ENCODE assay signal across 8 cellular contexts in the genomic region with DNA sequence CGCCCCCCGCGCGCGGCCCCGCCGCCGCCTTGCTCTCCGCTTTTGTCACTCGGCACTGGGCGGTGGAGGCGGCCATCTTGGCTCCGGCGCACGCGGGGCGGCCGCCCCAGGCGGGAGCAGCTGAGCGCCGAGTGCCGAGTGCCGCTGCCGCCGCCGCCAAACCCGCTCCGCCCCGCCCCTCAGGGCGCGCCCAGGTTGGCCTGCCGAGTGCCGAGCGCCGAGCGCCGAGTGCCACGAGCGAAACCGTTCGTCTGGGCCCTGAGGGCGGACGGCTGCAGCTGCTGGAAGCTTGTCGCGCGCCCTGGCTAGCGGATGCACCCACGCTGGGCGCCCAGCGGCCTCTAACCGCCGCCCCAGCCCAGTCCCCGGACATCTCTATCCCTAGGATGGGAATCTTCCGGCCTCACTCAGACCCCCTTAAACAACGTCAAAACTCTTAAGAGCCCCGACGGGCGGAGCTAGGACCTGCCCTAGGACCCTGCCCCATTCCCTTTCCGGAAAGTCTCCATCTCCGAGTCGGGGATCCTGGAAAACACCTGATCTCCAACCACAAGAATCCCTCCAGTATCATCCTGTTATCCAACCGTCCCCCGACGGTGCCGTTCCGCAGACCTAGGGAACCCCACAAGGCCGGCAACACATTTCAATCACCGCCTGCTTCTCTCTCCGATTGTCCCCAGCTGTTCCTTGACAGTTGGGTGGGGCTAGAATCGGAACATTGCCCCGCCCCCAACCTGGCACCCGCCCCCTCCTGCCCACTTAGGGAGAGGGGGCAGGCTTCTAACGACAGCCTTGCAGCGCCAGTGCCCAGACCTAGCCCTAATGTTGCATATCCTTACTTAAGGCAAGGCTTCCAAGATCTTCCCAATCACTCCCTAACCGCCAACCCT. TPM values are rescaled to one million over a fixed set of nuclear protein-coding genes. Genes with fewer than 3 reads are reported as not detected.
DNase-seq lines count a peak whose midpoint lies in the region; ATAC-seq and TF ChIP-seq lines count a peak whose summit lies in the region.

No MANE protein-coding gene starts in this region.

- H3K4me1 ChIP-seq in right cardiac atrium (ENCODE audit: control insufficient read depth, insufficient read depth, low read length) = peaks cover 11% of the 10 kb centered on the region
- no peaks in the 10 kb centered on the region for H3K4me1 ChIP-seq in urinary bladder (ENCODE audit: insufficient read depth)

- intact Hi-C loops in right cardiac atrium (cut with DNase I) = no loop called here

- no peaks in the 10 kb centered on the region for H3K36me3 ChIP-seq in urinary bladder (ENCODE audit: insufficient read depth)

- DNase-seq in GF-D8 (lab: John Stamatoyannopoulos, UW) (peak; percentile 63), HFF-Myc (ENCODE audit: extremely low read depth, low read depth) (no peak), NCI-H146 (lab: John Stamatoyannopoulos, UW) (peak; percentile 93), T-helper 2 cell (peak; percentile 83 to 96 (median 88)), anterior cingulate cortex (lab: John Stamatoyannopoulos, UW) (peak in 57 of 58 donors; percentile 17 to 93 (median 81)), right cardiac atrium (peak; percentile 94 to 98 (median 97)), pulmonary artery endothelial cell (ENCODE audit: low read depth, low spot score) (peak; percentile 66)

- WGBS in right cardiac atrium = under 1% methylated on average over 73 of the region's 75 CpGs
- 1% methylated on average over 75 of the region's 75 CpGs for WGBS in urinary bladder

- peak overlapping the region; percentile 98 for H3K27ac ChIP-seq in right cardiac atrium (ENCODE audit: low read length)
- peak overlapping the region; percentile 53 for H3K27ac ChIP-seq in urinary bladder (ENCODE audit: low read depth)

- no peaks in the 10 kb centered on the region for H3K9me3 ChIP-seq in right cardiac atrium (ENCODE audit: control insufficient read depth, low read length)

- TF ChIP-seq CTCF in HFF-Myc (IDR thresholded peaks at IDR 0.05; ENCODE audit: low read depth, low read length, missing control alignments) = no peak

- ATAC-seq in right cardiac atrium = peak; percentile 88 to 91

- H3K4me3 ChIP-seq in HFF-Myc (replicated peaks; ENCODE audit: low read depth, low read length) (peak overlapping the region; percentile 58), right cardiac atrium (ENCODE audit: low read length) (peak overlapping the region; percentile 95), urinary bladder (ENCODE audit: low read depth, low read length) (peak overlapping the region; percentile 93)

- no peaks in the 10 kb centered on the region for H3K27me3 ChIP-seq in right cardiac atrium (ENCODE audit: control insufficient read depth, insufficient read depth)

RNA-seq across cellular contexts. Expression of gene AKAP8L, which starts 14.1 kb away (rescaled TPM):
- total RNA-seq in right cardiac atrium = 100 to 1,000 TPM in 1 of 4 donors, 10 to 100 TPM in 3; 64.4 to 106 (median 86.1) TPM
- 66.5 TPM for polyA plus RNA-seq in right cardiac atrium
- total RNA-seq in pulmonary artery endothelial cell = 53.5 and 62.0 TPM in 2 replicates
- total RNA-seq in urinary bladder = 57.3 TPM
- polyA plus RNA-seq in urinary bladder = 57.3 TPM

RNA-seq across cellular contexts. Expression of gene WIZ, which starts 16.9 kb away (rescaled TPM):
- total RNA-seq in right cardiac atrium (10 to 100 TPM; 28.9 to 36.5 (median 33.3) TPM), pulmonary artery endothelial cell (6.0 and 8.5 TPM in 2 replicates), urinary bladder (5.8 TPM)
- polyA plus RNA-seq in right cardiac atrium (28.0 TPM), urinary bladder (42.5 TPM)

RNA-seq across cellular contexts. Expression of gene RASAL3, which starts 31.5 kb away (rescaled TPM):
- 1 to 10 TPM in 2 of 4 donors, under 1 TPM in 2; 0.68 to 2.5 (median 1.3) TPM for total RNA-seq in right cardiac atrium
- 0.66 TPM for polyA plus RNA-seq in right cardiac atrium
- total RNA-seq in pulmonary artery endothelial cell = 0.60 and 0.79 TPM in 2 replicates
- 0.85 TPM for total RNA-seq in urinary bladder
- polyA plus RNA-seq in urinary bladder = 1.8 TPM

RNA-seq across cellular contexts. Expression of gene PGLYRP2, which starts 46.4 kb away (rescaled TPM):
- total RNA-seq in right cardiac atrium (not detected), pulmonary artery endothelial cell (0.04 TPM in 1 of 2 replicates, not detected in the other), urinary bladder (not detected)
- polyA plus RNA-seq in right cardiac atrium (not detected), urinary bladder (0.08 TPM)

RNA-seq across cellular contexts. Expression of gene AKAP8, which starts 53.3 kb away (rescaled TPM):
- total RNA-seq in right cardiac atrium (10 to 100 TPM; 17.1 to 24.9 (median 21.4) TPM), pulmonary artery endothelial cell (18.4 and 19.4 TPM in 2 replicates), urinary bladder (13.4 TPM)
- polyA plus RNA-seq in right cardiac atrium (9.3 TPM), urinary bladder (24.2 TPM)
